ENCODE assay signal across 11 cellular contexts in the genomic region with DNA sequence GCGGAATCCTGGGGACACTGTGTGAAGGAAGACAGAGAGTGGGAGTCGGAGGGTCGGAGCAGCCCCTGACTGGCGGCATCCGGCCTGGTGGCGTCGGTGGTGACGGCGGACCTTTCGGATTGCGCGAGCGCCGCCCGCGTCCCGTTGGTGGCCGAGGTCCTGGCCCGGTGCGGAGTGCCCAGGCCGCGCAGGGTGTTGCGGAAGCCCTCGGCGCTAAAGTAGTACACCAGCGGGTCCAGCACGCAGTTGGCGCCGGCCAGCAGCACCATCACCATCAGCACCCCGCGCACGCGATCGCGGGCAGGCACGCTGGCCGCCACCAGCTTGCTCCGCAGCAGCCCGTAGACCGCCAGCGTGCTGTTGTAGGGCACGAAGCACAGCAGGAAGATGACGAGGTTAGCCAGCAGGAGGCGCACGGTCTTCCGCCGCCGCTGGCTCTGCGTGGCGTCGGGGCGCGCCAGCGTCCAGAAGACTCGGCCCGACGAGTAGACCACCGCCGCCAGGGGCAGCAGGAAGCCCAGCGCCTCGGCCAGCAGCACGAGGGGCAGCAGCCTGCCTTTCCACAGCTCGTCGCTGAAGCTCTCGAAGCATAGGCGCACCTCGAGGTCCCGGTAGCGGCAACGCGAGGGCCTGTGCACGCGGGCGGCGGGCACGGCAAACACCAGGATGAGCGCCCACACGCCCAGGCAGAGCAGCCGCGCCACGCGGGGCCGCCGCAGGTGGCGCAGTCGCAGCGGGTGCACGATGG. TPM values are rescaled to one million over a fixed set of nuclear protein-coding genes. Genes with fewer than 3 reads are reported as not detected.
DNase-seq lines count a peak whose midpoint lies in the region; ATAC-seq and TF ChIP-seq lines count a peak whose summit lies in the region.
"Had no signal": no experiment of that assay in that cellular context is flagged by ENCODE, and none has a peak within 500 bp of the region (broad histone marks: within the 10 kb centered on the region; RNA-seq: fewer than 3 reads in every experiment).

No MANE protein-coding gene starts in this region.

- peak overlapping the region in 2 of 59 donors; percentile 9 to 37 for H3K27ac ChIP-seq in dorsolateral prefrontal cortex
- no peak overlapping the region for H3K27ac ChIP-seq in upper lobe of left lung
- H3K27ac ChIP-seq: uterus had no signal

- no peaks in the 10 kb centered on the region for H3K9me3 Mint-ChIP-seq in memory B cell

- H3K27me3 Mint-ChIP-seq in memory B cell, result no peaks in the 10 kb centered on the region

- DNase-seq in activated T-cell treated with anti-CD3 and anti-CD28 coated beads for 48 hours (ENCODE audit: low read depth), result peak; percentile 50
- no peak for DNase-seq in activated T-cell treated with anti-CD3 and anti-CD28 coated beads for 4 hours
- DNase-seq in dorsolateral prefrontal cortex, result no peak
- DNase-seq in memory B cell (ENCODE audit: low spot score in 2 of 2), result no peak
- peak; percentile 59 to 86 for DNase-seq in upper lobe of left lung
- no peak for DNase-seq in EL
- DNase-seq in NCI-H446 (lab: John Stamatoyannopoulos, UW), result no peak
- DNase-seq: AML-193 had no signal

- ATAC-seq in memory B cell (ENCODE audit: low read depth) (peak; percentile 52), upper lobe of left lung (ENCODE audit: low FRiP score in 2 of 2) (peak; percentile 72 to 80), GM19328 (IDR thresholded peaks at IDR 0.05; ENCODE audit: unreplicated experiment) (no peak)

- WGBS in upper lobe of left lung, 2 donors, result 71 to 77% methylated on average over 15 to 16 of the region's 88 CpGs

- no peak for TF ChIP-seq EP300 in upper lobe of left lung (IDR thresholded peaks at IDR 0.05)

- H3K36me3 ChIP-seq in upper lobe of left lung, result no peaks in the 10 kb centered on the region
- H3K36me3 ChIP-seq: uterus had no signal

- H3K36me3 Mint-ChIP-seq in memory B cell, result peaks cover 17% of the 10 kb centered on the region

- H3K4me1 ChIP-seq in upper lobe of left lung, result peaks cover 12 to 20% (median 14%) of the 10 kb centered on the region in 4 donors
- H3K4me1 ChIP-seq: uterus had no signal

- H3K4me3 Mint-ChIP-seq in memory B cell, result no peak overlapping the region

- no peaks in the 10 kb centered on the region for H3K9me3 ChIP-seq in upper lobe of left lung
- H3K9me3 ChIP-seq: uterus had no signal

- intact Hi-C loops in dorsolateral prefrontal cortex (cut with DNase I), result no loop called here

- TF ChIP-seq CTCF in dorsolateral prefrontal cortex (IDR thresholded peaks at IDR 0.05 in 54 of 56, conservative IDR thresholded peaks at IDR 0.05 in 2 of 56; ENCODE audit: low read depth in 1 of 56, partially characterized antibody in 56 of 56), result peak in 55 of 56 donors; percentile 18 to 65 (median 47)
- TF ChIP-seq CTCF in upper lobe of left lung (IDR thresholded peaks at IDR 0.05), result peak; percentile 36 to 91 (median 77)

- peak overlapping the region; percentile 29 for H3K27ac Mint-ChIP-seq in memory B cell

- H3K4me1 Mint-ChIP-seq in memory B cell, result peaks cover 30% of the 10 kb centered on the region

- no peak for TF ChIP-seq POLR2A in upper lobe of left lung (IDR thresholded peaks at IDR 0.05)

- H3K27me3 ChIP-seq in dorsolateral prefrontal cortex, result peaks cover 0 to 10% (median 0%) of the 10 kb centered on the region in 45 donors
- H3K27me3 ChIP-seq in upper lobe of left lung, result no peaks in the 10 kb centered on the region

- H3K4me3 ChIP-seq in dorsolateral prefrontal cortex, result peak overlapping the region in 50 of 59 donors; percentile 8 to 57 (median 37)
- peak overlapping the region in 3 of 4 donors; percentile 16 to 35 (median 21) for H3K4me3 ChIP-seq in upper lobe of left lung
- H3K4me3 ChIP-seq: uterus had no signal

RNA-seq across cellular contexts. Expression of gene CHD4, which starts 13.1 kb away (rescaled TPM):
- total RNA-seq in dorsolateral prefrontal cortex (100 to 1,000 TPM; 139 to 266 (median 179) TPM), upper lobe of left lung (100 to 1,000 TPM; 165 to 267 (median 178) TPM)

RNA-seq across cellular contexts. Expression of gene LPAR5, which starts 15.4 kb away (rescaled TPM):
- total RNA-seq in dorsolateral prefrontal cortex (10 to 100 TPM in 4 of 120 experiments, 1 to 10 TPM in 114, under 1 TPM in 2; 0.83 to 12.5 (median 4.8) TPM), upper lobe of left lung (1 to 10 TPM; 1.3 to 4.4 (median 2.9) TPM)
- total RNA-seq: glomerular endothelial cell had no signal

RNA-seq across cellular contexts. Expression of gene ACRBP, which starts 26.9 kb away (rescaled TPM):
- total RNA-seq in dorsolateral prefrontal cortex, result 1 to 10 TPM in 108 of 120 experiments, under 1 TPM in 11, not detected in 1; 0.40 to 8.0 (median 2.0) TPM
- total RNA-seq in upper lobe of left lung, result 10 to 100 TPM in 1 of 6 donors, 1 to 10 TPM in 5; 1.8 to 12.6 (median 5.9) TPM

RNA-seq across cellular contexts. Expression of gene ING4, which starts 42.6 kb away (rescaled TPM):
- total RNA-seq in dorsolateral prefrontal cortex (10 to 100 TPM; 45.0 to 72.1 (median 59.4) TPM), upper lobe of left lung (10 to 100 TPM; 24.3 to 79.6 (median 33.8) TPM)

RNA-seq across cellular contexts. Expression of gene NOP2, which starts 52.2 kb away (rescaled TPM):
- total RNA-seq in dorsolateral prefrontal cortex, result 10 to 100 TPM; 17.8 to 57.6 (median 26.6) TPM
- 10 to 100 TPM; 19.4 to 49.2 (median 36.6) TPM for total RNA-seq in upper lobe of left lung

Comparison
In these comparisons a context has a peak if more than half of its experiments do, and no peak if none do; other contexts are left out.
1. DNase-seq: peak in activated T-cell treated with anti-CD3 and anti-CD28 coated beads for 48 hours (single experiment) and upper lobe of left lung (2 of 2); none in activated T-cell treated with anti-CD3 and anti-CD28 coated beads for 4 hours (single experiment), dorsolateral prefrontal cortex (0 of 10), memory B cell (0 of 2), EL (single experiment) and NCI-H446 (0 of 2).